Comparison of ENCODE assay signal across 8 cellular contexts in genomic region chr12:15268927-15269552, GRCh38. TPM values are rescaled to one million over a fixed set of nuclear protein-coding genes. Genes with fewer than 3 reads are reported as not detected.
DNase-seq lines count a peak whose midpoint lies in the region; ATAC-seq and TF ChIP-seq lines count a peak whose summit lies in the region.

No MANE protein-coding gene starts in this region.

- peaks cover 6% of the 10 kb centered on the region for H3K27me3 Mint-ChIP-seq in nephron progenitor cell (ENCODE audit: low read depth, poor library complexity)

- peak; percentile 35 for DNase-seq in Caki2 (ENCODE audit: low read depth)
- DNase-seq in NCI-H2227 treated with DMSO at 0.1 percent for 48 hours (lab: John Stamatoyannopoulos, UW): peak; percentile 57
- DNase-seq in activated CD4-positive, alpha-beta T cell treated with anti-CD3 and anti-CD28 coated beads for 48 hours: peak; percentile 29
- DNase-seq in esophagus squamous epithelium (lab: John Stamatoyannopoulos, UW): no peak
- DNase-seq in nephron progenitor cell: peak; percentile 38
- DNase-seq in NK-92 treated with Interleukin-12 subunit alpha and Interleukin-12 subunit beta, amount 100 ng/mL, for 24 hours (lab: John Stamatoyannopoulos, UW): no peak

- H3K9me3 ChIP-seq in esophagus squamous epithelium: no peaks in the 10 kb centered on the region

- H3K36me3 ChIP-seq in esophagus squamous epithelium: no peaks in the 10 kb centered on the region

- no peak overlapping the region for H3K27ac ChIP-seq in esophagus squamous epithelium

- no peaks in the 10 kb centered on the region for H3K9me3 Mint-ChIP-seq in nephron progenitor cell

- H3K4me1 ChIP-seq in esophagus squamous epithelium: peaks cover 0 to 6% (median under 1%) of the 10 kb centered on the region in 3 donors

- H3K27me3 ChIP-seq in esophagus squamous epithelium: no peaks in the 10 kb centered on the region

- no peaks in the 10 kb centered on the region for H3K36me3 Mint-ChIP-seq in nephron progenitor cell (ENCODE audit: low read depth)

- in situ Hi-C loops in Caki2 (cut with HindIII; ENCODE audit: low pct_unique_long_range_greater_than_20kb, low sequenced_read_pairs): no loop called here

- H3K27ac Mint-ChIP-seq in nephron progenitor cell: no peak overlapping the region

- no peak for TF ChIP-seq POLR2A in esophagus squamous epithelium (IDR thresholded peaks at IDR 0.05)

- ATAC-seq in GM19043 (IDR thresholded peaks at IDR 0.05; ENCODE audit: low read depth, unreplicated experiment) (peak; percentile 75), HG03342 (IDR thresholded peaks at IDR 0.05; ENCODE audit: unreplicated experiment) (peak; percentile 81)

- no peak overlapping the region for H3K4me3 Mint-ChIP-seq in nephron progenitor cell

- intact Hi-C loops in esophagus squamous epithelium (cut with DNase I): no loop called here

- TF ChIP-seq CTCF in esophagus squamous epithelium (IDR thresholded peaks at IDR 0.05): peak; percentile 59 to 83 (median 76)
- TF ChIP-seq CTCF in nephron progenitor cell (IDR thresholded peaks at IDR 0.05): peak; percentile 88

- peaks cover 13% of the 10 kb centered on the region for H3K4me1 Mint-ChIP-seq in nephron progenitor cell

- H3K4me3 ChIP-seq in esophagus squamous epithelium: no peak overlapping the region

- WGBS in esophagus squamous epithelium, 2 donors: 0% methylated on average over 2 of the region's 2 CpGs

RNA-seq across cellular contexts. Expression of gene RERG, which starts 47.8 kb away (rescaled TPM):
- total RNA-seq in Caki2 (2014; rRNA removed; shearing (Covaris generic); ENCODE audit: low replicate concordance): 2.9 and 3.0 TPM in 2 replicates
- 10 to 100 TPM in 2 of 4 donors, 1 to 10 TPM in 2; 1.4 to 15.1 (median 7.0) TPM for total RNA-seq in esophagus squamous epithelium

RNA-seq across cellular contexts. Expression of gene PTPRO, which starts 53.3 kb away (rescaled TPM):
- 0.54 and 4.8 TPM in 2 replicates for total RNA-seq in Caki2 (2014; rRNA removed; shearing (Covaris generic); ENCODE audit: low replicate concordance)
- 1 to 10 TPM in 1 of 4 donors, under 1 TPM in 2, not detected in 1; 0.13 to 1.4 (median 0.76) TPM for total RNA-seq in esophagus squamous epithelium

Comparison
In these comparisons a context has a peak if more than half of its experiments do, and no peak if none do; other contexts are left out.
1. DNase-seq: peak in Caki2 (single experiment), NCI-H2227 treated with DMSO at 0.1 percent for 48 hours (single experiment), activated CD4-positive, alpha-beta T cell treated with anti-CD3 and anti-CD28 coated beads for 48 hours (single experiment) and nephron progenitor cell (single experiment); none in esophagus squamous epithelium (single experiment) and NK-92 treated with Interleukin-12 subunit alpha and Interleukin-12 subunit beta, amount 100 ng/mL, for 24 hours (single experiment).